In the genomic region with DNA sequence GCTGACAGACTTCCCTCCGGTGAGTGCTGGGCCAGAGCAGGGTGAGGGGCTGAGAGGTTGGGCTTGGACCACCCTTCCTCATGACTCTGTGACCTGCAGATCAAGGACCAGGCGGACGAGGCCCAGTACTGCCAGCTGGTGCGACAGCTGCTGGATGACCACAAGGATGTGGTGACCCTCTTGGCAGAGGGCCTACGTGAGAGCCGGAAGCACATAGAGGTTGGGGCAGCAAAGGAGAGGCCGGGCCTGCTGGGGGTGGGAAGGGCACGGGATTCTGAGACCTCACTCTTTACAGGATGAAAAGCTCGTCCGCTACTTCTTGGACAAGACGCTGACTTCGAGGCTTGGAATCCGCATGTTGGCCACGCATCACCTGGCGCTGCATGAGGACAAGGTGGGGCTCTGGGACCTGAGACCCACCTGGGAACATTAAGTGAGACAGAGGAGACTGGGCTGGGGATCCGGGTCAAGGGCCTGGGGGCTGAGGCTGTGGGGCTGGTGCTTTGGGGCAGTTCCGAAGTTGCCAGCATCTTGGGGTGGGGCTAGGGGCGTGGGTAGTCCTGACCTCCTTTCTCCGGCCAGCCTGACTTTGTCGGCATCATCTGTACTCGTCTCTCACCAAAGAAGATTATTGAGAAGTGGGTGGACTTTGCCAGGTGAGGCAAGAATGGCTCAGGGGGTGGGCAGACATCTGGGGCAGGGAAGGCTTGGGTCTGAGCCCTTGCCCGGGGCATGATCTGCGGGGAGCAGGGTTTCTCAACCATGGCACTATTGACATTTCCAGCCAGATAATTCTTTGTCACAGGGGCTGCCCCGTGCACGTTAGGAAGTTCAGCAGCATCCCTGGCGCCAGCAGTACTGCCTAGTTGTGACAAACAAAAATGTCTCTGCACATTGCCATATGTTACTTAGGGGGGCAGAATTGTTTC, we compare ENCODE assay signal across 12 cellular contexts. TPM values are rescaled to one million over a fixed set of nuclear protein-coding genes. Genes with fewer than 3 reads are reported as not detected.
DNase-seq lines count a peak whose midpoint lies in the region; ATAC-seq and TF ChIP-seq lines count a peak whose summit lies in the region.
"Had no signal": no experiment of that assay in that cellular context is flagged by ENCODE, and none has a peak within 500 bp of the region (broad histone marks: within the 10 kb centered on the region; RNA-seq: fewer than 3 reads in every experiment).

No MANE protein-coding gene starts in this region.

- no peak for TF ChIP-seq POLR2A in erythroblast (IDR thresholded peaks at IDR 0.05; ENCODE audit: low read length)

- peak overlapping the region; percentile 80 for H3K4me3 Mint-ChIP-seq in activated CD4-positive, alpha-beta T cell treated with anti-CD3 and anti-CD28 coated beads, Interleukin-2, amount 10 ng/mL, durations not matched to agents 24 days and 14 days
- H3K4me3 Mint-ChIP-seq in osteocyte (ENCODE audit: unreplicated experiment), result peak overlapping the region; percentile 77

- H3K27ac Mint-ChIP-seq in activated CD4-positive, alpha-beta T cell treated with anti-CD3 and anti-CD28 coated beads, Interleukin-2, amount 10 ng/mL, durations not matched to agents 24 days and 14 days, result peak overlapping the region; percentile 45
- no peak overlapping the region for H3K27ac Mint-ChIP-seq in osteocyte (ENCODE audit: unreplicated experiment)

- no peaks in the 10 kb centered on the region for H3K9me3 Mint-ChIP-seq in activated CD4-positive, alpha-beta T cell treated with anti-CD3 and anti-CD28 coated beads, Interleukin-2, amount 10 ng/mL, durations not matched to agents 24 days and 14 days
- H3K9me3 Mint-ChIP-seq in osteocyte (ENCODE audit: unreplicated experiment), result no peaks in the 10 kb centered on the region

- CTCF ChIA-PET in RWPE1 (lab: Yijun Ruan, JAX), result interaction anchor here (0.6 kb wide), 1 partner anchor 189 kb away, joined by 4 read pairs; no protein-coding TSS in a partner anchor

- DNase-seq in activated CD4-positive, alpha-beta T cell treated with anti-CD3 and anti-CD28 coated beads, Interleukin-2, amount 10 ng/mL, durations not matched to agents 24 days and 14 days, result no peak
- DNase-seq in activated CD4-positive, alpha-beta T cell treated with anti-CD3 and anti-CD28 coated beads for 4 hours, result no peak
- DNase-seq in RWPE1 (ENCODE audit: low spot score) (no peak), epidermal melanocyte (ENCODE audit: insufficient read length, low spot score) (peak; percentile 7), osteocyte (ENCODE audit: extremely low spot score, unreplicated experiment) (no peak), NCI-H2171 (lab: John Stamatoyannopoulos, UW) (no peak), erythroblast (lab: John Stamatoyannopoulos, UW) (no peak)
- DNase-seq: NCI-H2171 treated with DMSO at 0.1 percent for 48 hours, SK-N-SH had no signal

- peaks cover 24% of the 10 kb centered on the region for H3K4me1 Mint-ChIP-seq in activated CD4-positive, alpha-beta T cell treated with anti-CD3 and anti-CD28 coated beads, Interleukin-2, amount 10 ng/mL, durations not matched to agents 24 days and 14 days
- peaks cover 20% of the 10 kb centered on the region for H3K4me1 Mint-ChIP-seq in osteocyte (ENCODE audit: unreplicated experiment)

- POLR2A ChIA-PET in RWPE1 (lab: Yijun Ruan, JAX; ENCODE audit: low non-redundant PET), result no interaction called here

- no peak for ATAC-seq in GM21529 (IDR thresholded peaks at IDR 0.05; ENCODE audit: unreplicated experiment)

- peaks cover 31% of the 10 kb centered on the region for H3K36me3 Mint-ChIP-seq in activated CD4-positive, alpha-beta T cell treated with anti-CD3 and anti-CD28 coated beads, Interleukin-2, amount 10 ng/mL, durations not matched to agents 24 days and 14 days (ENCODE audit: low read depth)
- H3K36me3 Mint-ChIP-seq in osteocyte (ENCODE audit: unreplicated experiment), result peaks cover 9% of the 10 kb centered on the region

- H3K27me3 Mint-ChIP-seq in activated CD4-positive, alpha-beta T cell treated with anti-CD3 and anti-CD28 coated beads, Interleukin-2, amount 10 ng/mL, durations not matched to agents 24 days and 14 days, result no peaks in the 10 kb centered on the region
- H3K27me3 Mint-ChIP-seq in osteocyte (ENCODE audit: unreplicated experiment), result no peaks in the 10 kb centered on the region

- intact Hi-C loops in activated CD4-positive, alpha-beta T cell treated with anti-CD3 and anti-CD28 coated beads, Interleukin-2, amount 10 ng/mL, durations not matched to agents 24 days and 14 days (cut with micrococcal nuclease), result no loop called here

- TF ChIP-seq CTCF in RWPE1 (conservative IDR thresholded peaks at IDR 0.05; ENCODE audit: low read depth), result no peak
- no peak for TF ChIP-seq CTCF in osteocyte (IDR thresholded peaks at IDR 0.05)

- H3K27ac ChIP-seq in RWPE1, result peak overlapping the region; percentile 92
- H3K27ac ChIP-seq: cardiac muscle cell had no signal

RNA-seq across cellular contexts. Expression of a gene that starts 2.2 kb away (rescaled TPM):
- 44.3 and 44.9 TPM in 2 replicates for total RNA-seq in activated CD4-positive, alpha-beta T cell treated with anti-CD3 and anti-CD28 coated beads, Interleukin-2, amount 10 ng/mL, durations not matched to agents 24 days and 14 days
- total RNA-seq in osteocyte, result 38.8 and 39.3 TPM in 2 replicates

RNA-seq across cellular contexts. Expression of a gene that starts 7.1 kb away (rescaled TPM):
- 56.9 and 63.3 TPM in 2 replicates for total RNA-seq in activated CD4-positive, alpha-beta T cell treated with anti-CD3 and anti-CD28 coated beads, Interleukin-2, amount 10 ng/mL, durations not matched to agents 24 days and 14 days
- total RNA-seq in osteocyte, result 56.0 and 56.5 TPM in 2 replicates

RNA-seq across cellular contexts. Expression of a gene that starts 15.8 kb away (rescaled TPM):
- total RNA-seq in activated CD4-positive, alpha-beta T cell treated with anti-CD3 and anti-CD28 coated beads, Interleukin-2, amount 10 ng/mL, durations not matched to agents 24 days and 14 days, result 56.2 and 59.1 TPM in 2 replicates
- total RNA-seq in osteocyte, result 141 and 148 TPM in 2 replicates

RNA-seq across cellular contexts. Expression of a gene that starts 21.6 kb away (rescaled TPM):
- 4.3 and 4.8 TPM in 2 replicates for total RNA-seq in activated CD4-positive, alpha-beta T cell treated with anti-CD3 and anti-CD28 coated beads, Interleukin-2, amount 10 ng/mL, durations not matched to agents 24 days and 14 days
- 2.8 and 3.2 TPM in 2 replicates for total RNA-seq in osteocyte

RNA-seq across cellular contexts. Expression of a gene that starts 25.2 kb away (rescaled TPM):
- total RNA-seq in activated CD4-positive, alpha-beta T cell treated with anti-CD3 and anti-CD28 coated beads, Interleukin-2, amount 10 ng/mL, durations not matched to agents 24 days and 14 days, result not detected in 2 replicates
- not detected in 2 replicates for total RNA-seq in osteocyte
- total RNA-seq: thoracic aorta had no signal
